9 cellular contexts compared by ENCODE assay signal in the genomic region with DNA sequence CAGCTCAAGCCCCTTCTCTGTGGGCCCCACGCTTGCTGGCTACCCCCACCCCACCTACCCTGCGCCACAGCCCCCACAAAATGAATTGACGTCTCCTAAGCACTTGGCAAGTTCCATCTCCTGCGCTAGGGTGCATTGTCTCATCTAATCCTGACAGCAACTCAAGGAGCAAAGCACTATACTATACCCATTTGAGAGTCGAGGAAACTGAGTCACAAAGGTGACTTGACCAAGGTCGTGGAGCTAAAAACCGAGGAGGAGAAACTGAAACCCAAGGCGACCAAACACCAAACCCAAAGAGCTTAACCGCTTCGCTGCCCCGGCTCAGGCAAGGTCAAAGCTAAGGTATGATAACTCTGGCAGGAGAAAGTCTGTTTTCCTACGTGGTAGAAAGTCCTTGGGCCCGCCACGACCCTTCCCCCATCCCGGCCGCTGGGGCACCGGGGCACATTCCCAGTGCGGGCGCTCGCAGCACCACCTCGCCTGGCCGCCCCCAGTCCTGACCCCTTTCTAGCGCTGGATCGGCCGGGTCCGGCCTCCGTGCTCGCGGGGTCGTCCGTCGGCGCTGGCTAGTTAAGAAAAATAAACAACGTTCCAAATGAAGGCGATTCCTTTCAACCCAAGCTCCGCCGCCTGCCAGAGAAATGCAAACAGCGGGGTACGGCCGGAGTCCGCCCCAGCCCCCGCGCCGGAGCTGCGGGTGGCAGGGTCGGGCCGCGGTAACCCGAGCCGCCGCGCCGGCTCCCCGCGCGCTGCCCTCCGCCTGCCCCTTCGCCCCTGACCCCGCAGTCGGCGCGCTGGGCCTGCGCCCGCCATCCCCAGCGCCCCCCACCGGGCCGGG. TPM values are rescaled to one million over a fixed set of nuclear protein-coding genes. Genes with fewer than 3 reads are reported as not detected.
DNase-seq lines count a peak whose midpoint lies in the region; ATAC-seq and TF ChIP-seq lines count a peak whose summit lies in the region.
"Had no signal": no experiment of that assay in that cellular context is flagged by ENCODE, and none has a peak within 500 bp of the region (broad histone marks: within the 10 kb centered on the region; RNA-seq: fewer than 3 reads in every experiment).

No MANE protein-coding gene starts in this region.

- DNase-seq in DMS53 treated with DMSO at 0.1 percent for 48 hours (lab: John Stamatoyannopoulos, UW; ENCODE audit: unreplicated experiment): peak; percentile 11
- no peak for DNase-seq in dorsolateral prefrontal cortex
- no peak for DNase-seq in neural crest cell (ENCODE audit: low read depth, low spot score)
- DNase-seq in HK-2 (ENCODE audit: unreplicated experiment): no peak
- no peak for DNase-seq in NCI-H226
- no peak for DNase-seq in COLO668 (lab: John Stamatoyannopoulos, UW; ENCODE audit: unreplicated experiment)
- DNase-seq: kidney glomerular epithelial cell had no signal

- no peak for TF ChIP-seq CTCF in dorsolateral prefrontal cortex (IDR thresholded peaks at IDR 0.05 in 54 of 56, conservative IDR thresholded peaks at IDR 0.05 in 2 of 56; ENCODE audit: low read depth in 1 of 56, partially characterized antibody in 56 of 56)
- no peak for TF ChIP-seq CTCF in neural crest cell (conservative IDR thresholded peaks at IDR 0.05)

- peaks cover 54% of the 10 kb centered on the region for H3K4me1 ChIP-seq in HUES6 (ENCODE audit: control insufficient read depth, insufficient read depth, low read length)

- no peak overlapping the region for H3K27ac ChIP-seq in HUES6 (ENCODE audit: low read depth, low read length)
- peak overlapping the region in 2 of 59 donors; percentile 18 to 36 for H3K27ac ChIP-seq in dorsolateral prefrontal cortex

- H3K4me3 ChIP-seq in HUES6 (ENCODE audit: low read depth, low read length) (peak overlapping the region; percentile 56), dorsolateral prefrontal cortex (peak overlapping the region in 56 of 59 donors; percentile 15 to 67 (median 45))

- H3K27ac Mint-ChIP-seq in neural crest cell (ENCODE audit: unreplicated experiment): no peak overlapping the region

- H3K9ac ChIP-seq in HUES6 (ENCODE audit: low read length): no peak overlapping the region

- H3K36me3 ChIP-seq in HUES6 (ENCODE audit: control insufficient read depth, insufficient read depth, low read length): no peaks in the 10 kb centered on the region

- no peaks in the 10 kb centered on the region for H3K9me3 Mint-ChIP-seq in neural crest cell

- H3K36me3 Mint-ChIP-seq in neural crest cell (ENCODE audit: low read depth): no peaks in the 10 kb centered on the region

- H3K27me3 Mint-ChIP-seq in neural crest cell (ENCODE audit: low read depth): peaks cover 96% of the 10 kb centered on the region

- ATAC-seq in GM18519 (IDR thresholded peaks at IDR 0.05; ENCODE audit: low FRiP score, unreplicated experiment): no peak

- intact Hi-C loops in dorsolateral prefrontal cortex (cut with DNase I): loop anchor here (5.0 kb wide), 2 partner anchors 50 to 175 kb away; partner anchors contain the start of gene FOXP4 (in 2 of the 2)

- peaks cover 38% of the 10 kb centered on the region for H3K4me1 Mint-ChIP-seq in neural crest cell

- H3K27me3 ChIP-seq in HUES6 (ENCODE audit: control insufficient read depth, insufficient read depth, low read length) (peaks cover 97% of the 10 kb centered on the region), dorsolateral prefrontal cortex (peaks cover 0 to 78% (median 51%) of the 10 kb centered on the region in 45 donors)

- H3K9me3 ChIP-seq in HUES6 (ENCODE audit: control insufficient read depth, insufficient read depth, low read depth, low read length): no peaks in the 10 kb centered on the region

- peak overlapping the region; percentile 73 for H3K4me3 Mint-ChIP-seq in neural crest cell

RNA-seq across cellular contexts. Expression of gene NCR2, which starts 37.3 kb away (rescaled TPM):
- total RNA-seq in dorsolateral prefrontal cortex (not detected), neural crest cell (not detected in 2 replicates)
